ENCODE assay signal across 25 cellular contexts in genomic region chr10:84078771-84079170, GRCh38.
"Had no signal": no experiment of that assay in that cellular context is flagged by ENCODE, and none has a peak within 500 bp of the region (broad histone marks: within the 10 kb centered on the region; RNA-seq: fewer than 3 reads in every experiment).

No MANE protein-coding gene starts in this region.

- ATAC-seq: gastrocnemius medialis; heart left ventricle; left colon; left lobe of liver; lower lobe of right lung; mucosa of descending colon; naive thymus-derived CD4-positive, alpha-beta T cell had no signal

- H3K4me3 Mint-ChIP-seq: immature natural killer cell; mesothelial cell of epicardium; naive thymus-derived CD4-positive, alpha-beta T cell had no signal

- FAIRE-seq: colon, endothelial cell of umbilical vein, kidney had no signal

- H3K36me3 Mint-ChIP-seq: immature natural killer cell; mesothelial cell of epicardium; naive thymus-derived CD4-positive, alpha-beta T cell had no signal

- H3K4me3 ChIP-seq: coronary artery, dorsolateral prefrontal cortex, esophagus squamous epithelium, gastrocnemius medialis, heart left ventricle, hepatocyte, left ventricle myocardium inferior, lower lobe of right lung, mucosa of descending colon had no signal

- H3K36me3 ChIP-seq: esophagus squamous epithelium, gastrocnemius medialis, heart left ventricle, left ventricle myocardium inferior, lower lobe of right lung had no signal

- DNase-seq: dermis blood vessel endothelial cell; dorsolateral prefrontal cortex; effector CD4-positive, alpha-beta T cell; effector memory CD4-positive, alpha-beta T cell; esophagus squamous epithelium; foreskin fibroblast; gastrocnemius medialis; heart left ventricle; hypothalamus; immature natural killer cell; islet precursor cell; kidney; kidney glomerular epithelial cell; left colon; left ventricle myocardium inferior; lower lobe of right lung; mesenchymal stem cell; mucosa of descending colon; naive thymus-derived CD4-positive, alpha-beta T cell had no signal

- H3K27ac Mint-ChIP-seq: mesothelial cell of epicardium; naive thymus-derived CD4-positive, alpha-beta T cell had no signal

- H3K27ac ChIP-seq: coronary artery, dorsolateral prefrontal cortex, esophagus squamous epithelium, gastrocnemius medialis, heart left ventricle, hepatocyte, left ventricle myocardium inferior, lower lobe of right lung had no signal

- H3K4me1 ChIP-seq: gastrocnemius medialis, heart left ventricle, left ventricle myocardium inferior, lower lobe of right lung had no signal

- H3K9me3 ChIP-seq: esophagus squamous epithelium, gastrocnemius medialis, lower lobe of right lung, mucosa of descending colon had no signal

- H3K4me1 Mint-ChIP-seq: immature natural killer cell, mesothelial cell of epicardium had no signal

- H3K27me3 ChIP-seq: dorsolateral prefrontal cortex, esophagus squamous epithelium, gastrocnemius medialis, hepatocyte had no signal
